ENCODE assay signal across 1 cellular context in the genomic region with DNA sequence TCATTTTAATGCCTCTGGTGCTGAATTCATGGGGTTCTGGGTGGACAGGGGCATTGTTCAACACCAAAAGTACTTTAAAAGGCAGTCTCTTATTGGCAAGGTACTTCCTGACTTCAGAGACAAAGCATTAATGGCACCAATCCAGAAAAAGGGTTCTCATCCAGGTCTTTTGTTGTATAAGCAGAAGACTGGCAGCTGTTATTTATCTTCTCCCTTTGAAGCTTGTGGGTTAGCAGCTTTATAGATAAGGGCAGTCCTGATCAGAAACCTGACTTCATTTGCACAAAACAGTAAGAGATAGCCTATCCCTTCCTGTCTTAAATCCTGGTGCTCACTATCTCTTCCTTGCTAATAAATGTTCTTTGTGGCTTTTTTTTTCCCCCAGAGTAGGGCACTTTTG.
A peak's percentile ranks its signal among the peaks of the same experiment; 100 is the strongest.
TF ChIP-seq lines count a peak whose summit lies in the region.

No MANE protein-coding gene starts in this region.

TF ChIP-seq in HepG2, 621 proteins besides CTCF, POLR2A, EP300 and RAD21 (continued from another document and continues in another):
- TF ChIP-seq, protein P1, sequence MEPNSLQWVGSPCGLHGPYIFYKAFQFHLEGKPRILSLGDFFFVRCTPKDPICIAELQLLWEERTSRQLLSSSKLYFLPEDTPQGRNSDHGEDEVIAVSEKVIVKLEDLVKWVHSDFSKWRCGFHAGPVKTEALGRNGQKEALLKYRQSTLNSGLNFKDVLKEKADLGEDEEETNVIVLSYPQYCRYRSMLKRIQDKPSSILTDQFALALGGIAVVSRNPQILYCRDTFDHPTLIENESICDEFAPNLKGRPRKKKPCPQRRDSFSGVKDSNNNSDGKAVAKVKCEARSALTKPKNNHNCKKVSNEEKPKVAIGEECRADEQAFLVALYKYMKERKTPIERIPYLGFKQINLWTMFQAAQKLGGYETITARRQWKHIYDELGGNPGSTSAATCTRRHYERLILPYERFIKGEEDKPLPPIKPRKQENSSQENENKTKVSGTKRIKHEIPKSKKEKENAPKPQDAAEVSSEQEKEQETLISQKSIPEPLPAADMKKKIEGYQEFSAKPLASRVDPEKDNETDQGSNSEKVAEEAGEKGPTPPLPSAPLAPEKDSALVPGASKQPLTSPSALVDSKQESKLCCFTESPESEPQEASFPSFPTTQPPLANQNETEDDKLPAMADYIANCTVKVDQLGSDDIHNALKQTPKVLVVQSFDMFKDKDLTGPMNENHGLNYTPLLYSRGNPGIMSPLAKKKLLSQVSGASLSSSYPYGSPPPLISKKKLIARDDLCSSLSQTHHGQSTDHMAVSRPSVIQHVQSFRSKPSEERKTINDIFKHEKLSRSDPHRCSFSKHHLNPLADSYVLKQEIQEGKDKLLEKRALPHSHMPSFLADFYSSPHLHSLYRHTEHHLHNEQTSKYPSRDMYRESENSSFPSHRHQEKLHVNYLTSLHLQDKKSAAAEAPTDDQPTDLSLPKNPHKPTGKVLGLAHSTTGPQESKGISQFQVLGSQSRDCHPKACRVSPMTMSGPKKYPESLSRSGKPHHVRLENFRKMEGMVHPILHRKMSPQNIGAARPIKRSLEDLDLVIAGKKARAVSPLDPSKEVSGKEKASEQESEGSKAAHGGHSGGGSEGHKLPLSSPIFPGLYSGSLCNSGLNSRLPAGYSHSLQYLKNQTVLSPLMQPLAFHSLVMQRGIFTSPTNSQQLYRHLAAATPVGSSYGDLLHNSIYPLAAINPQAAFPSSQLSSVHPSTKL (CRISPR knock-in tag; IDR thresholded peaks at IDR 0.05) = peak; percentile 73; the same call in 1 of the 2 replicates
- TF ChIP-seq, protein P2, sequence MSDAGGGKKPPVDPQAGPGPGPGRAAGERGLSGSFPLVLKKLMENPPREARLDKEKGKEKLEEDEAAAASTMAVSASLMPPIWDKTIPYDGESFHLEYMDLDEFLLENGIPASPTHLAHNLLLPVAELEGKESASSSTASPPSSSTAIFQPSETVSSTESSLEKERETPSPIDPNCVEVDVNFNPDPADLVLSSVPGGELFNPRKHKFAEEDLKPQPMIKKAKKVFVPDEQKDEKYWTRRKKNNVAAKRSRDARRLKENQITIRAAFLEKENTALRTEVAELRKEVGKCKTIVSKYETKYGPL (CRISPR knock-in tag; IDR thresholded peaks at IDR 0.05) = peak; percentile 70; the same call in 1 of the 2 replicates
- TF ChIP-seq ZNF136 (CRISPR knock-in tag; IDR thresholded peaks at IDR 0.05; ENCODE audit: low read depth) (no peak), NR1H2 (CRISPR knock-in tag; IDR thresholded peaks at IDR 0.05; ENCODE audit: borderline replicate concordance, low read depth) (no peak), RFX1 (IDR thresholded peaks at IDR 0.05) (no peak), KDM1A (CRISPR knock-in tag; IDR thresholded peaks at IDR 0.05) (no peak), ZC3H4 (CRISPR knock-in tag; IDR thresholded peaks at IDR 0.05; ENCODE audit: borderline replicate concordance) (no peak), TCF7 (IDR thresholded peaks at IDR 0.05; ENCODE audit: low read depth) (peak; percentile 89), ZNF251 (CRISPR knock-in tag; IDR thresholded peaks at IDR 0.05) (no peak), ZMYM2 (CRISPR knock-in tag; IDR thresholded peaks at IDR 0.05) (no peak), GLI4 (CRISPR knock-in tag; IDR thresholded peaks at IDR 0.05; ENCODE audit: borderline replicate concordance) (no peak), ZNF577 (CRISPR knock-in tag; IDR thresholded peaks at IDR 0.05; ENCODE audit: borderline replicate concordance, low read depth) (no peak), ZNF124 (CRISPR knock-in tag; IDR thresholded peaks at IDR 0.05) (no peak), KDM4B (CRISPR knock-in tag; IDR thresholded peaks at IDR 0.05) (no peak), ZBTB7B (CRISPR knock-in tag; IDR thresholded peaks at IDR 0.05) (0 out of 2 replicates have a peak, but pooled peaks have one; percentile 33), ZNF432 (CRISPR knock-in tag; IDR thresholded peaks at IDR 0.05; ENCODE audit: borderline replicate concordance) (no peak), DNMT3B (CRISPR knock-in tag; conservative IDR thresholded peaks at IDR 0.05) (no peak), MBNL3 (CRISPR knock-in tag; conservative IDR thresholded peaks at IDR 0.05) (no peak), NPAS2 (CRISPR knock-in tag; IDR thresholded peaks at IDR 0.05; ENCODE audit: borderline replicate concordance) (no peak), ZNF382 (CRISPR knock-in tag; IDR thresholded peaks at IDR 0.05; ENCODE audit: borderline replicate concordance) (0 out of 2 replicates have a peak, but pooled peaks have one; percentile 46), HNF4A (CRISPR knock-in tag; IDR thresholded peaks at IDR 0.05) (no peak), ZNF3 (CRISPR knock-in tag; IDR thresholded peaks at IDR 0.05) (no peak), FOXJ3 (CRISPR knock-in tag; IDR thresholded peaks at IDR 0.05; ENCODE audit: borderline replicate concordance) (no peak), NCOA5 (CRISPR knock-in tag; IDR thresholded peaks at IDR 0.05) (no peak), DR1 (CRISPR knock-in tag; IDR thresholded peaks at IDR 0.05) (no peak), MED13 (CRISPR knock-in tag; IDR thresholded peaks at IDR 0.05) (no peak), ZBTB7A (CRISPR knock-in tag; IDR thresholded peaks at IDR 0.05) (no peak), TAF1 (CRISPR knock-in tag; IDR thresholded peaks at IDR 0.05) (no peak), ZNF672 (CRISPR knock-in tag; IDR thresholded peaks at IDR 0.05) (no peak), FOXK2 (IDR thresholded peaks at IDR 0.05) (no peak), ATM (IDR thresholded peaks at IDR 0.05; ENCODE audit: borderline replicate concordance) (peak; percentile 67; the same call in 1 of the 2 replicates), ZNF780A (CRISPR knock-in tag; IDR thresholded peaks at IDR 0.05) (no peak), SMAD3 (CRISPR knock-in tag; IDR thresholded peaks at IDR 0.05) (no peak), TBX2 (CRISPR knock-in tag; IDR thresholded peaks at IDR 0.05; ENCODE audit: borderline replicate concordance) (peak; percentile 70), NAIF1 (CRISPR knock-in tag; IDR thresholded peaks at IDR 0.05; ENCODE audit: borderline replicate concordance) (no peak), ZNF775 (CRISPR knock-in tag; IDR thresholded peaks at IDR 0.05; ENCODE audit: borderline replicate concordance) (no peak)
- TF ChIP-seq, protein P3, sequence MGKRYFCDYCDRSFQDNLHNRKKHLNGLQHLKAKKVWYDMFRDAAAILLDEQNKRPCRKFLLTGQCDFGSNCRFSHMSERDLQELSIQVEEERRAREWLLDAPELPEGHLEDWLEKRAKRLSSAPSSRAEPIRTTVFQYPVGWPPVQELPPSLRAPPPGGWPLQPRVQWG (CRISPR knock-in tag; IDR thresholded peaks at IDR 0.05; ENCODE audit: borderline replicate concordance, low read depth) = no peak
- TF ChIP-seq, protein P4, sequence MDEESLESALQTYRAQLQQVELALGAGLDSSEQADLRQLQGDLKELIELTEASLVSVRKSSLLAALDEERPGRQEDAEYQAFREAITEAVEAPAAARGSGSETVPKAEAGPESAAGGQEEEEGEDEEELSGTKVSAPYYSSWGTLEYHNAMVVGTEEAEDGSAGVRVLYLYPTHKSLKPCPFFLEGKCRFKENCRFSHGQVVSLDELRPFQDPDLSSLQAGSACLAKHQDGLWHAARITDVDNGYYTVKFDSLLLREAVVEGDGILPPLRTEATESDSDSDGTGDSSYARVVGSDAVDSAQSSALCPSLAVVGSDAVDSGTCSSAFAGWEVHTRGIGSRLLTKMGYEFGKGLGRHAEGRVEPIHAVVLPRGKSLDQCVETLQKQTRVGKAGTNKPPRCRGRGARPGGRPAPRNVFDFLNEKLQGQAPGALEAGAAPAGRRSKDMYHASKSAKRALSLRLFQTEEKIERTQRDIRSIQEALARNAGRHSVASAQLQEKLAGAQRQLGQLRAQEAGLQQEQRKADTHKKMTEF (CRISPR knock-in tag; IDR thresholded peaks at IDR 0.05) = no peak
- TF ChIP-seq, protein P5, sequence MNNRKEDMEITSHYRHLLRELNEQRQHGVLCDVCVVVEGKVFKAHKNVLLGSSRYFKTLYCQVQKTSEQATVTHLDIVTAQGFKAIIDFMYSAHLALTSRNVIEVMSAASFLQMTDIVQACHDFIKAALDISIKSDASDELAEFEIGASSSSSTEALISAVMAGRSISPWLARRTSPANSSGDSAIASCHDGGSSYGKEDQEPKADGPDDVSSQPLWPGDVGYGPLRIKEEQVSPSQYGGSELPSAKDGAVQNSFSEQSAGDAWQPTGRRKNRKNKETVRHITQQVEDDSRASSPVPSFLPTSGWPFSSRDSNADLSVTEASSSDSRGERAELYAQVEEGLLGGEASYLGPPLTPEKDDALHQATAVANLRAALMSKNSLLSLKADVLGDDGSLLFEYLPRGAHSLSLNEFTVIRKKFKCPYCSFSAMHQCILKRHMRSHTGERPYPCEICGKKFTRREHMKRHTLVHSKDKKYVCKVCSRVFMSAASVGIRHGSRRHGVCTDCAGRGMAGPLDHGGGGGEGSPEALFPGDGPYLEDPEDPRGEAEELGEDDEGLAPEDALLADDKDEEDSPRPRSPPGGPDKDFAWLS (CRISPR knock-in tag; IDR thresholded peaks at IDR 0.05; ENCODE audit: borderline replicate concordance) = no peak
- TF ChIP-seq, protein P6, sequence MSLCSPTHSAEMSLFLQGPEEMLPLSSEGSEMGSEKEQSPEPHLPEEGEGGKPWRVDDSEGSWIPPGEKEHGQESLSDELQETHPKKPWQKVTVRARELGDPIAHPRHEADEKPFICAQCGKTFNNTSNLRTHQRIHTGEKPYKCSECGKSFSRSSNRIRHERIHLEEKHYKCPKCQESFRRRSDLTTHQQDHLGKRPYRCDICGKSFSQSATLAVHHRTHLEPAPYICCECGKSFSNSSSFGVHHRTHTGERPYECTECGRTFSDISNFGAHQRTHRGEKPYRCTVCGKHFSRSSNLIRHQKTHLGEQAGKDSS (CRISPR knock-in tag; IDR thresholded peaks at IDR 0.05; ENCODE audit: borderline replicate concordance, low read depth) = no peak
- TF ChIP-seq, protein P7, sequence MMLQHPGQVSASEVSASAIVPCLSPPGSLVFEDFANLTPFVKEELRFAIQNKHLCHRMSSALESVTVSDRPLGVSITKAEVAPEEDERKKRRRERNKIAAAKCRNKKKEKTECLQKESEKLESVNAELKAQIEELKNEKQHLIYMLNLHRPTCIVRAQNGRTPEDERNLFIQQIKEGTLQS (CRISPR knock-in tag; IDR thresholded peaks at IDR 0.05) = no peak
- TF ChIP-seq, protein P8, sequence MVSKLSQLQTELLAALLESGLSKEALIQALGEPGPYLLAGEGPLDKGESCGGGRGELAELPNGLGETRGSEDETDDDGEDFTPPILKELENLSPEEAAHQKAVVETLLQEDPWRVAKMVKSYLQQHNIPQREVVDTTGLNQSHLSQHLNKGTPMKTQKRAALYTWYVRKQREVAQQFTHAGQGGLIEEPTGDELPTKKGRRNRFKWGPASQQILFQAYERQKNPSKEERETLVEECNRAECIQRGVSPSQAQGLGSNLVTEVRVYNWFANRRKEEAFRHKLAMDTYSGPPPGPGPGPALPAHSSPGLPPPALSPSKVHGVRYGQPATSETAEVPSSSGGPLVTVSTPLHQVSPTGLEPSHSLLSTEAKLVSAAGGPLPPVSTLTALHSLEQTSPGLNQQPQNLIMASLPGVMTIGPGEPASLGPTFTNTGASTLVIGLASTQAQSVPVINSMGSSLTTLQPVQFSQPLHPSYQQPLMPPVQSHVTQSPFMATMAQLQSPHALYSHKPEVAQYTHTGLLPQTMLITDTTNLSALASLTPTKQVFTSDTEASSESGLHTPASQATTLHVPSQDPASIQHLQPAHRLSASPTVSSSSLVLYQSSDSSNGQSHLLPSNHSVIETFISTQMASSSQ (IDR thresholded peaks at IDR 0.05; ENCODE audit: low read depth) = no peak
- TF ChIP-seq, protein P8 (CRISPR knock-in tag; IDR thresholded peaks at IDR 0.05; ENCODE audit: borderline replicate concordance) = peak; percentile 61; the same call in 1 of the 2 replicates
- TF ChIP-seq, protein P9, sequence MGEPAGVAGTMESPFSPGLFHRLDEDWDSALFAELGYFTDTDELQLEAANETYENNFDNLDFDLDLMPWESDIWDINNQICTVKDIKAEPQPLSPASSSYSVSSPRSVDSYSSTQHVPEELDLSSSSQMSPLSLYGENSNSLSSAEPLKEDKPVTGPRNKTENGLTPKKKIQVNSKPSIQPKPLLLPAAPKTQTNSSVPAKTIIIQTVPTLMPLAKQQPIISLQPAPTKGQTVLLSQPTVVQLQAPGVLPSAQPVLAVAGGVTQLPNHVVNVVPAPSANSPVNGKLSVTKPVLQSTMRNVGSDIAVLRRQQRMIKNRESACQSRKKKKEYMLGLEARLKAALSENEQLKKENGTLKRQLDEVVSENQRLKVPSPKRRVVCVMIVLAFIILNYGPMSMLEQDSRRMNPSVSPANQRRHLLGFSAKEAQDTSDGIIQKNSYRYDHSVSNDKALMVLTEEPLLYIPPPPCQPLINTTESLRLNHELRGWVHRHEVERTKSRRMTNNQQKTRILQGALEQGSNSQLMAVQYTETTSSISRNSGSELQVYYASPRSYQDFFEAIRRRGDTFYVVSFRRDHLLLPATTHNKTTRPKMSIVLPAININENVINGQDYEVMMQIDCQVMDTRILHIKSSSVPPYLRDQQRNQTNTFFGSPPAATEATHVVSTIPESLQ (CRISPR knock-in tag; conservative IDR thresholded peaks at IDR 0.05) = no peak
- TF ChIP-seq, protein P10, sequence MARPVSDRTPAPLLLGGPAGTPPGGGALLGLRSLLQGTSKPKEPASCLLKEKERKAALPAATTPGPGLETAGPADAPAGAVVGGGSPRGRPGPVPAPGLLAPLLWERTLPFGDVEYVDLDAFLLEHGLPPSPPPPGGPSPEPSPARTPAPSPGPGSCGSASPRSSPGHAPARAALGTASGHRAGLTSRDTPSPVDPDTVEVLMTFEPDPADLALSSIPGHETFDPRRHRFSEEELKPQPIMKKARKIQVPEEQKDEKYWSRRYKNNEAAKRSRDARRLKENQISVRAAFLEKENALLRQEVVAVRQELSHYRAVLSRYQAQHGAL (CRISPR knock-in tag; IDR thresholded peaks at IDR 0.05; ENCODE audit: not compliant biosample characterization) = no peak
